ENCODE assay signal across 11 cellular contexts in genomic region chr7:35723011-35723410, GRCh38. TPM values are rescaled to one million over a fixed set of nuclear protein-coding genes. Genes with fewer than 3 reads are reported as not detected.
DNase-seq lines count a peak whose midpoint lies in the region; ATAC-seq and TF ChIP-seq lines count a peak whose summit lies in the region.
"Had no signal": no experiment of that assay in that cellular context is flagged by ENCODE, and none has a peak within 500 bp of the region (broad histone marks: within the 10 kb centered on the region; RNA-seq: fewer than 3 reads in every experiment).

No MANE protein-coding gene starts in this region.

- peaks cover 65% of the 10 kb centered on the region for H3K4me1 Mint-ChIP-seq in activated T-cell treated with anti-CD3 and anti-CD28 coated beads, Interleukin-2, amount 50 U/mL, for 24 hours (ENCODE audit: low read depth)
- H3K4me1 Mint-ChIP-seq in activated naive CD8-positive, alpha-beta T cell treated with anti-CD3 and anti-CD28 coated beads, Interleukin-2, amount 50 U/mL, for 24 hours, result peaks cover 66% of the 10 kb centered on the region
- peaks cover 40 to 61% of the 10 kb centered on the region in 2 donors for H3K4me1 Mint-ChIP-seq in natural killer cell treated with Interleukin-12 subunit alpha and Interleukin-12 subunit beta and Interleukin-15 and Interleukin-18, amount 100 ng/mL, for 72 hours (ENCODE audit: low read depth in 2 of 2)

- peak; percentile 73 for ATAC-seq in activated naive CD8-positive, alpha-beta T cell treated with anti-CD3 and anti-CD28 coated beads, Interleukin-2, amount 50 U/mL, for 24 hours
- peak; percentile 83 for ATAC-seq in natural killer cell treated with Interleukin-12 subunit alpha and Interleukin-12 subunit beta and Interleukin-15 and Interleukin-18, amount 100 ng/mL, for 72 hours
- no peak for ATAC-seq in HG03520 (IDR thresholded peaks at IDR 0.05; ENCODE audit: unreplicated experiment)

- no peak for TF ChIP-seq CTCF in NB4 (IDR thresholded peaks at IDR 0.05; ENCODE audit: low read depth, low read length)

- H3K4me3 ChIP-seq in NB4 (ENCODE audit: low read depth, low read length), result no peak overlapping the region
- H3K4me3 ChIP-seq: colonic mucosa had no signal

- H3K27ac Mint-ChIP-seq in activated T-cell treated with anti-CD3 and anti-CD28 coated beads, Interleukin-2, amount 50 U/mL, for 24 hours, result peak overlapping the region; percentile 96
- H3K27ac Mint-ChIP-seq in activated naive CD8-positive, alpha-beta T cell treated with anti-CD3 and anti-CD28 coated beads, Interleukin-2, amount 50 U/mL, for 24 hours, result peak overlapping the region; percentile 94
- peak overlapping the region; percentile 81 to 91 for H3K27ac Mint-ChIP-seq in natural killer cell treated with Interleukin-12 subunit alpha and Interleukin-12 subunit beta and Interleukin-15 and Interleukin-18, amount 100 ng/mL, for 72 hours

- no peak for DNase-seq in activated T-cell treated with anti-CD3 and anti-CD28 coated beads, Interleukin-2, amount 50 U/mL, for 24 hours
- DNase-seq in activated T-cell treated with anti-CD3 and anti-CD28 coated beads, Interleukin-2, amount 50 U/mL, for 48 hours, result no peak
- DNase-seq in NB4 (ENCODE audit: low read depth) (peak; percentile 43), NCI-H1436 treated with DMSO at 0.1 percent for 48 hours (lab: John Stamatoyannopoulos, UW) (no peak)
- no peak for DNase-seq in activated naive CD8-positive, alpha-beta T cell treated with anti-CD3 and anti-CD28 coated beads, Interleukin-2, amount 50 U/mL, for 24 hours
- no peak for DNase-seq in natural killer cell treated with Interleukin-12 subunit alpha and Interleukin-12 subunit beta and Interleukin-15 and Interleukin-18, amount 100 ng/mL, for 72 hours (ENCODE audit: low spot score)
- no peak for DNase-seq in stimulated activated CD8-positive, alpha-beta memory T cell treated with anti-CD3 and anti-CD28 coated beads, Interleukin-4, amount 100 ng/mL, for 48 hours
- DNase-seq: activated gamma-delta T cell treated with Interleukin-2 at 50 U/mL for 16 hours, colonic mucosa, naive B cell had no signal

- peaks cover 6% of the 10 kb centered on the region for H3K9me3 Mint-ChIP-seq in activated T-cell treated with anti-CD3 and anti-CD28 coated beads, Interleukin-2, amount 50 U/mL, for 24 hours
- no peaks in the 10 kb centered on the region for H3K9me3 Mint-ChIP-seq in activated naive CD8-positive, alpha-beta T cell treated with anti-CD3 and anti-CD28 coated beads, Interleukin-2, amount 50 U/mL, for 24 hours
- peaks cover 7% of the 10 kb centered on the region for H3K9me3 Mint-ChIP-seq in natural killer cell treated with Interleukin-12 subunit alpha and Interleukin-12 subunit beta and Interleukin-15 and Interleukin-18, amount 100 ng/mL, for 72 hours
- H3K9me3 Mint-ChIP-seq: naive B cell had no signal

- H3K4me3 Mint-ChIP-seq in activated T-cell treated with anti-CD3 and anti-CD28 coated beads, Interleukin-2, amount 50 U/mL, for 24 hours, result peak overlapping the region; percentile 57
- H3K4me3 Mint-ChIP-seq in activated naive CD8-positive, alpha-beta T cell treated with anti-CD3 and anti-CD28 coated beads, Interleukin-2, amount 50 U/mL, for 24 hours, result peak overlapping the region; percentile 60
- H3K4me3 Mint-ChIP-seq in natural killer cell treated with Interleukin-12 subunit alpha and Interleukin-12 subunit beta and Interleukin-15 and Interleukin-18, amount 100 ng/mL, for 72 hours, result peak overlapping the region; percentile 81

- H3K36me3 Mint-ChIP-seq in activated T-cell treated with anti-CD3 and anti-CD28 coated beads, Interleukin-2, amount 50 U/mL, for 24 hours (ENCODE audit: low read depth), result no peaks in the 10 kb centered on the region
- H3K36me3 Mint-ChIP-seq in activated naive CD8-positive, alpha-beta T cell treated with anti-CD3 and anti-CD28 coated beads, Interleukin-2, amount 50 U/mL, for 24 hours (ENCODE audit: low read depth), result no peaks in the 10 kb centered on the region
- H3K36me3 Mint-ChIP-seq in natural killer cell treated with Interleukin-12 subunit alpha and Interleukin-12 subunit beta and Interleukin-15 and Interleukin-18, amount 100 ng/mL, for 72 hours, result no peaks in the 10 kb centered on the region
- H3K36me3 Mint-ChIP-seq: naive B cell had no signal

- H3K27me3 Mint-ChIP-seq in activated T-cell treated with anti-CD3 and anti-CD28 coated beads, Interleukin-2, amount 50 U/mL, for 24 hours, result no peaks in the 10 kb centered on the region
- no peaks in the 10 kb centered on the region for H3K27me3 Mint-ChIP-seq in activated naive CD8-positive, alpha-beta T cell treated with anti-CD3 and anti-CD28 coated beads, Interleukin-2, amount 50 U/mL, for 24 hours
- H3K27me3 Mint-ChIP-seq in natural killer cell treated with Interleukin-12 subunit alpha and Interleukin-12 subunit beta and Interleukin-15 and Interleukin-18, amount 100 ng/mL, for 72 hours, result no peaks in the 10 kb centered on the region
- H3K27me3 Mint-ChIP-seq: naive B cell had no signal

- TF ChIP-seq POLR2A in NB4 (IDR thresholded peaks at IDR 0.05; ENCODE audit: extremely low read depth, insufficient read length), result no peak

RNA-seq across cellular contexts. Expression of gene HERPUD2, which starts 28.1 kb away (rescaled TPM):
- total RNA-seq in natural killer cell treated with Interleukin-12 subunit alpha and Interleukin-12 subunit beta and Interleukin-15 and Interleukin-18, amount 100 ng/mL, for 72 hours, result 10 to 100 TPM; 36.8 to 40.4 TPM
